Comparison of ENCODE assay signal across 20 cellular contexts in the genomic region with DNA sequence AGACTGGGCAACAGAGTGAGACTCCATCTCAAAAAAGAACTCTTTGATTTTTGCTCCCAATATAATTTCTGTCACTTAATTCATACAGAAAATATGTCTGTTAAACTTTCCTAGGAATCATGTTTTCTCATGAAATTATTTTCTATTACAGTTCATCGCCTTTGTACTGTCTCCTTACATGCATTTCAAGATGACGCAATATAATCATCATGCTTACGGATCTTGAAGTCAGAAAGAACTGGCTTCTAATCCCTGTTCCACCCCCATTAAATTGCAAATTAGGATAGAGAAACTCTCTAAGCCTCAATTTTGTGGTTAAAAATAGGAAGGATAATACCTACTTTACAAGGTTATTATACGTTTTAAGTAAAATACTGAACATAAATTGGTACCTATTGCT.
DNase-seq lines count a peak whose midpoint lies in the region; ATAC-seq, FAIRE-seq and TF ChIP-seq lines count a peak whose summit lies in the region.
"Had no signal": no experiment of that assay in that cellular context is flagged by ENCODE, and none has a peak within 500 bp of the region (broad histone marks: within the 10 kb centered on the region; RNA-seq: fewer than 3 reads in every experiment).

No MANE protein-coding gene starts in this region.

- H3K4ac ChIP-seq in IMR-90 (ENCODE audit: low read depth, low read length) (no peak overlapping the region), H1 (replicated peaks; ENCODE audit: insufficient read length, low read depth, low read length) (no peak overlapping the region)

- intact Hi-C loops in IMR-90 (cut with micrococcal nuclease) = no loop called here

- no peak overlapping the region for H3K14ac ChIP-seq in IMR-90 (replicated peaks; ENCODE audit: low read depth, low read length)
- no peak overlapping the region for H3K14ac ChIP-seq in H1 (ENCODE audit: insufficient read length)

- H3K23ac ChIP-seq in IMR-90 (ENCODE audit: low read depth, low read length) = no peak overlapping the region
- H3K23ac ChIP-seq in H1 (ENCODE audit: insufficient read length) = no peak overlapping the region

- WGBS in IMR-90 (ENCODE audit: extremely low coverage in 2 of 2, insufficient read length in 1 of 2), 2 experiments = no CpG with 5 or more reads among the region's 4 CpGs
- 96% methylated on average over 4 of the region's 4 CpGs; no CpG with 5 or more reads in 1 of the 2 experiments for WGBS in H1 (ENCODE audit: extremely low coverage in 1 of 2, insufficient coverage in 1 of 2, insufficient read length in 1 of 2, insufficient replicate concordance in 2 of 2, low coverage in 1 of 2, low lambda C conversion rate in 2 of 2, missing lambda C conversion rate in 1 of 2), 2 experiments

- no peak overlapping the region for H3K9ac ChIP-seq in IMR-90 (ENCODE audit: low read depth, low read length)
- H3K9ac ChIP-seq in H1 (replicated peaks in 1 of 4; ENCODE audit: extremely low read depth in 1 of 4, low read depth in 3 of 4, low read length in 3 of 4) = no peak overlapping the region
- H3K9ac ChIP-seq: BLaER1 had no signal

- FAIRE-seq in D721Med (lab: Jason Lieb, UNC) (peak; percentile 99), H1 (lab: Jason Lieb, UNC) (no peak)
- FAIRE-seq: A204.1, G401.6, GM12891, GM19239 had no signal

- no peak for TF ChIP-seq EP300 in H1 (IDR thresholded peaks at IDR 0.05; ENCODE audit: borderline replicate concordance in 1 of 2, low read depth in 2 of 2, low read length in 2 of 2)

- no peak for ATAC-seq in IMR-90 (ENCODE audit: low read depth)

- no peaks in the 10 kb centered on the region for H3K79me1 ChIP-seq in IMR-90 (ENCODE audit: low read depth in 1 of 2, low read length in 2 of 2)
- no peaks in the 10 kb centered on the region for H3K79me1 ChIP-seq in H1 (ENCODE audit: low read depth, low read length)

- H3K79me2 ChIP-seq in H1 (ENCODE audit: control insufficient read depth in 1 of 2, insufficient read depth in 2 of 2, low read length in 2 of 2) = no peaks in the 10 kb centered on the region

- no peak for DNase-seq in D721Med (ENCODE audit: insufficient read length, low spot score)
- no peak for DNase-seq in IMR-90
- no peak for DNase-seq in H1 (ENCODE audit: low read depth in 1 of 2, low spot score in 2 of 2)
- no peak for DNase-seq in brain microvascular endothelial cell
- DNase-seq in activated gamma-delta T cell (lab: John Stamatoyannopoulos, UW) = no peak
- DNase-seq: 8988T; ACHN; BE2C; C1 segment of cervical spinal cord; CD4-positive, alpha-beta memory T cell; CD4-positive, CD25-positive, alpha-beta regulatory T cell; CD8-positive, alpha-beta memory T cell; COR-L47; DMS79 treated with DMSO at 0.1 percent for 48 hours; GF-D8 had no signal

- H3K4me1 ChIP-seq in IMR-90 (ENCODE audit: control insufficient read depth, insufficient read depth, low read length) (no peaks in the 10 kb centered on the region), H1 (replicated peaks in 1 of 4; ENCODE audit: control insufficient read depth in 3 of 4, insufficient read depth in 4 of 4, low read length in 3 of 4) (peaks cover 0 to 3% (median 0%) of the 10 kb centered on the region in 4 experiments; a peak in 1 of 7 replicates)
- H3K4me1 ChIP-seq: BE2C, BLaER1 had no signal

- no TSS peak for BruUV-seq in IMR-90 (replicated peaks; lab: Mats Ljungman, UMichigan)

- dilution Hi-C loops in IMR-90 (cut with HindIII; ENCODE audit: low sequenced_read_pairs, unreplicated experiment) = no loop called here

- no peak overlapping the region for H4K5ac ChIP-seq in IMR-90 (ENCODE audit: low read depth, low read length)
- H4K5ac ChIP-seq in H1 (ENCODE audit: insufficient read length, low read depth, low read length) = no peak overlapping the region

- no peaks in the 10 kb centered on the region for H3K23me2 ChIP-seq in H1 (ENCODE audit: low read depth, low read length)

- H2BK15ac ChIP-seq in IMR-90 (ENCODE audit: low read depth, low read length) = no peak overlapping the region
- H2BK15ac ChIP-seq in H1 (ENCODE audit: low read length) = no peak overlapping the region

- H4K8ac ChIP-seq in IMR-90 (ENCODE audit: low read depth in 2 of 2, low read length in 2 of 2) (no peak overlapping the region), H1 (ENCODE audit: extremely low read depth, insufficient read depth, low read length) (no peak overlapping the region)

- peaks cover 6% of the 10 kb centered on the region for H3K9me3 ChIP-seq in IMR-90 (ENCODE audit: control insufficient read depth, insufficient read depth, low read length)
- H3K9me3 ChIP-seq in H1 (ENCODE audit: insufficient read depth in 2 of 2, low read depth in 1 of 2, low read length in 1 of 2) = no peaks in the 10 kb centered on the region
- H3K9me3 ChIP-seq: BE2C, BLaER1 had no signal

- H3K27me3 ChIP-seq in IMR-90 (ENCODE audit: control insufficient read depth, insufficient read depth, low read length) = no peaks in the 10 kb centered on the region
- H3K27me3 ChIP-seq in H1 (replicated peaks in 1 of 4; ENCODE audit: control insufficient read depth in 3 of 4, extremely low read depth in 1 of 4, insufficient read depth in 3 of 4, low read length in 3 of 4) = no peaks in the 10 kb centered on the region
- no peaks in the 10 kb centered on the region for H3K27me3 ChIP-seq in brain microvascular endothelial cell (replicated peaks)
- H3K27me3 ChIP-seq: BE2C, BLaER1 had no signal

- H2AFZ ChIP-seq in IMR-90 (replicated peaks; ENCODE audit: low read length, poor library complexity) = no peak overlapping the region
- no peak overlapping the region for H2AFZ ChIP-seq in H1 (ENCODE audit: low read length)

- H3K9me1 ChIP-seq in IMR-90 (ENCODE audit: insufficient read depth, low read length) = no peaks in the 10 kb centered on the region

- in situ Hi-C loops in IMR-90 (cut with MboI; ENCODE audit: low sequenced_read_pairs) = no loop called here
- in situ Hi-C loops in brain microvascular endothelial cell (cut with HindIII; ENCODE audit: low pct_ligation_motif_present, low sequenced_read_pairs) = no loop called here

- H3K27ac ChIP-seq in IMR-90 (ENCODE audit: insufficient read depth, low read length) (no peak overlapping the region), H1 (ENCODE audit: low read depth, low read length) (no peak overlapping the region), brain microvascular endothelial cell (no peak overlapping the region)
- H3K27ac ChIP-seq: BLaER1 had no signal

- no peak overlapping the region for H3K4me3 ChIP-seq in IMR-90 (ENCODE audit: insufficient read depth, low read depth, low read length)
- no peak overlapping the region for H3K4me3 ChIP-seq in H1 (ENCODE audit: extremely low read depth in 1 of 4, insufficient read depth in 2 of 4, low read depth in 3 of 4, low read length in 4 of 4)
- no peak overlapping the region for H3K4me3 ChIP-seq in brain microvascular endothelial cell (ENCODE audit: low read depth, low read length)
- H3K4me3 ChIP-seq: BLaER1 had no signal

- H2BK5ac ChIP-seq in IMR-90 (ENCODE audit: low read depth, low read length, poor library complexity, severe bottlenecking) (no peak overlapping the region), H1 (ENCODE audit: low read depth, low read length) (no peak overlapping the region)

- TF ChIP-seq RAD21 in IMR-90 (IDR thresholded peaks at IDR 0.05; ENCODE audit: low read length) (no peak), H1 (IDR thresholded peaks at IDR 0.05 in 1 of 2, conservative IDR thresholded peaks at IDR 0.05 in 1 of 2; ENCODE audit: low read depth in 2 of 2, low read length in 2 of 2) (no peak)

- H4K91ac ChIP-seq in IMR-90 (ENCODE audit: insufficient read depth, low read depth, low read length) (no peak overlapping the region), H1 (replicated peaks; ENCODE audit: insufficient read length, low read length) (no peak overlapping the region)

- TF ChIP-seq CTCF in D721Med (IDR thresholded peaks at IDR 0.05; ENCODE audit: insufficient read depth, missing control alignments) (no peak), IMR-90 (conservative IDR thresholded peaks at IDR 0.05; ENCODE audit: low read depth, low read length) (no peak), H1 (IDR thresholded peaks at IDR 0.05; ENCODE audit: control extremely low read depth in 1 of 3, insufficient read depth in 1 of 3, low read depth in 1 of 3, low read length in 3 of 3) (no peak), brain microvascular endothelial cell (IDR thresholded peaks at IDR 0.05; ENCODE audit: low read depth, low read length, missing control alignments) (no peak)

- no peak overlapping the region for H2BK120ac ChIP-seq in IMR-90 (ENCODE audit: low read depth, low read length)
- no peak overlapping the region for H2BK120ac ChIP-seq in H1 (replicated peaks; ENCODE audit: low read depth, low read length)

- POLR2A ChIA-PET in IMR-90 (lab: Charles Lee; ENCODE audit: unreplicated experiment) (interaction anchor here (0.6 kb wide), 1 partner anchor 10 kb away, joined by 6 read pairs; no protein-coding TSS in a partner anchor), H1 (lab: Charles Lee; ENCODE audit: partially characterized antibody) (no interaction called here)

- H3K56ac ChIP-seq in IMR-90 (ENCODE audit: extremely low read depth, insufficient read depth, low read length) (no peak overlapping the region), H1 (replicated peaks; ENCODE audit: insufficient read length, low read depth, low read length) (no peak overlapping the region)

- H2AK5ac ChIP-seq in IMR-90 (ENCODE audit: low read depth, low read length) (no peak overlapping the region), H1 (ENCODE audit: low read depth, low read length) (no peak overlapping the region)

- CTCF ChIA-PET in IMR-90 (lab: Yijun Ruan, JAX) (no interaction called here), H1 (lab: Charles Lee; ENCODE audit: partially characterized antibody) (interaction anchor here (1.7 kb wide), 1 partner anchor 11 kb away, joined by 4 read pairs; no protein-coding TSS in a partner anchor)

- H3K4me2 ChIP-seq in IMR-90 (ENCODE audit: low read depth, low read length) (no peak overlapping the region), H1 (ENCODE audit: insufficient read depth in 1 of 2, low read depth in 2 of 2, low read length in 2 of 2) (no peak overlapping the region)
- H3K4me2 ChIP-seq: BLaER1 had no signal

- H3K36me3 ChIP-seq in IMR-90 (ENCODE audit: control insufficient read depth, insufficient read depth, low read length) (no peaks in the 10 kb centered on the region), H1 (ENCODE audit: control insufficient read depth in 2 of 4, insufficient read depth in 4 of 4, low read length in 3 of 4) (no peaks in the 10 kb centered on the region), brain microvascular endothelial cell (replicated peaks) (no peaks in the 10 kb centered on the region)
- H3K36me3 ChIP-seq: BE2C, BLaER1 had no signal

- TF ChIP-seq POLR2A in IMR-90 (IDR thresholded peaks at IDR 0.05; ENCODE audit: low read depth, low read length) (no peak), H1 (IDR thresholded peaks at IDR 0.05; ENCODE audit: control extremely low read depth in 1 of 2, low read depth in 2 of 2, low read length in 2 of 2) (no peak)

- no peak overlapping the region for H2BK12ac ChIP-seq in H1 (ENCODE audit: low read depth, low read length)

- H2AK9ac ChIP-seq in IMR-90 (replicated peaks; ENCODE audit: low read depth, low read length, poor library complexity) = no peak overlapping the region

- H3K18ac ChIP-seq in IMR-90 (ENCODE audit: low read depth, low read length) = no peak overlapping the region
- H3K18ac ChIP-seq in H1 (ENCODE audit: extremely low read depth, low read length) = no peak overlapping the region

- H4K20me1 ChIP-seq in IMR-90 (ENCODE audit: insufficient read depth, low read length) (no peaks in the 10 kb centered on the region), H1 (replicated peaks in 1 of 2; ENCODE audit: control insufficient read depth in 1 of 2, insufficient read depth in 2 of 2, low read length in 2 of 2) (no peaks in the 10 kb centered on the region)
- H4K20me1 ChIP-seq: BLaER1 had no signal

- H2BK20ac ChIP-seq in IMR-90 (ENCODE audit: low read depth, low read length) (no peak overlapping the region), H1 (ENCODE audit: low read length) (no peak overlapping the region)
